Comparison of ENCODE assay signal across 11 cellular contexts in genomic region chr2:238242731-238243495, GRCh38. TPM values are rescaled to one million over a fixed set of nuclear protein-coding genes. Genes with fewer than 3 reads are reported as not detected.
DNase-seq lines count a peak whose midpoint lies in the region; ATAC-seq and TF ChIP-seq lines count a peak whose summit lies in the region.
"Had no signal": no experiment of that assay in that cellular context is flagged by ENCODE, and none has a peak within 500 bp of the region (broad histone marks: within the 10 kb centered on the region; RNA-seq: fewer than 3 reads in every experiment).

No MANE protein-coding gene starts in this region.

- peaks cover 8% of the 10 kb centered on the region for H3K27me3 ChIP-seq in upper lobe of right lung

- DNase-seq in activated effector memory CD4-positive, alpha-beta T cell treated with anti-CD3 and anti-CD28 coated beads, Interleukin-2, amount 50 U/mL, for 16 hours, result peak; percentile 37
- no peak for DNase-seq in activated effector memory CD4-positive, alpha-beta T cell treated with Interleukin-2 at 50 U/mL for 16 hours
- DNase-seq in SW480 (ENCODE audit: low spot score) (peak; percentile 32), left colon (peak; percentile 56 to 64), upper lobe of right lung (peak; percentile 40), ureter (ENCODE audit: low spot score) (no peak)
- DNase-seq: ACHN, IMR-90 had no signal

- no peak overlapping the region for H3K27ac ChIP-seq in upper lobe of right lung
- H3K27ac ChIP-seq: neutrophil had no signal

- intact Hi-C loops in left colon (cut with DNase I, micrococcal nuclease) (no loop called here), upper lobe of right lung (cut with DNase I) (no loop called here)

- H3K4me1 ChIP-seq in upper lobe of right lung, result peaks cover 8% of the 10 kb centered on the region

- H3K36me3 ChIP-seq in upper lobe of right lung, result peaks cover 20% of the 10 kb centered on the region

- peak; percentile 52 for ATAC-seq in left colon
- ATAC-seq in upper lobe of right lung, result no peak
- no peak for ATAC-seq in HG03342 (IDR thresholded peaks at IDR 0.05; ENCODE audit: unreplicated experiment)
- no peak for ATAC-seq in GM19463 (IDR thresholded peaks at IDR 0.05; ENCODE audit: unreplicated experiment)

- no peaks in the 10 kb centered on the region for H3K9me3 ChIP-seq in upper lobe of right lung
- H3K9me3 ChIP-seq: neutrophil had no signal

- no peak overlapping the region for H3K4me3 ChIP-seq in upper lobe of right lung

- TF ChIP-seq CTCF in upper lobe of right lung (IDR thresholded peaks at IDR 0.05), result no peak

RNA-seq across cellular contexts. Expression of gene HES6, which starts 3.1 kb away (rescaled TPM):
- total RNA-seq in left colon (10 to 100 TPM; 32.0 to 54.8 TPM), upper lobe of right lung (7.3 TPM), ureter (3.4 TPM)

RNA-seq across cellular contexts. Expression of gene ILKAP, which starts 39.4 kb away (rescaled TPM):
- total RNA-seq in left colon (10 to 100 TPM; 32.7 to 38.6 TPM), upper lobe of right lung (47.2 TPM), ureter (67.4 TPM)

RNA-seq across cellular contexts. Expression of gene PER2, which starts 45.5 kb away (rescaled TPM):
- total RNA-seq in left colon, result 10 to 100 TPM; 16.9 to 35.4 TPM
- total RNA-seq in upper lobe of right lung, result 22.7 TPM
- 30.5 TPM for total RNA-seq in ureter

Comparison
In these comparisons a context has a peak if more than half of its experiments do, and no peak if none do; other contexts are left out.
1. DNase-seq: peak in activated effector memory CD4-positive, alpha-beta T cell treated with anti-CD3 and anti-CD28 coated beads, Interleukin-2, amount 50 U/mL, for 16 hours (single experiment), SW480 (single experiment), left colon (2 of 2) and upper lobe of right lung (single experiment); none in activated effector memory CD4-positive, alpha-beta T cell treated with Interleukin-2 at 50 U/mL for 16 hours (single experiment) and ureter (single experiment).